ENCODE assay signal across 1 cellular context in the genomic region with DNA sequence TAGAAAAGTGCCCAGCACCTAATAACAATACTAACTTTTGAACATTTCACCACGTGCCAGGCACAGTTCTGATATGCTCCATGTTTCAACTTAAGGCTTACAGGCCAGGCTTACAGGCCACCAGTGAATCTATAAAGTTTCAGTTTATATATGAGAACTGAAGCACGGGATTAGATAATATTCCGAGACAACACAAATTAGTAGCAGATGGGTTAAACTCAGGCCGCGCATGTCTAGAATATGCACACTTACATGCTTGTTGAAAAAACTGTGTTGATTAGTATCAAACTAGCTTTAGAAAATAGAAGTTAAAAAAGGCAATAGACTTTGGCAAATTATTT.
TF ChIP-seq lines count a peak whose summit lies in the region.

No MANE protein-coding gene starts in this region.

TF ChIP-seq in endothelial cell of umbilical vein, 7 proteins besides CTCF, POLR2A, EP300 and RAD21:
- TF ChIP-seq MAX (IDR thresholded peaks at IDR 0.05; ENCODE audit: insufficient read depth, insufficient read length) (no peak), MYC (IDR thresholded peaks at IDR 0.05; ENCODE audit: low read depth, low read length) (no peak), GATA2 (IDR thresholded peaks at IDR 0.05; ENCODE audit: insufficient read depth, insufficient read length, low read depth, low read length) (no peak), FOS (IDR thresholded peaks at IDR 0.05; ENCODE audit: borderline replicate concordance, insufficient read depth, low read length) (no peak), EZH2 (IDR thresholded peaks at IDR 0.05; ENCODE audit: borderline replicate concordance, low read depth, low read length, severe bottlenecking) (no peak), POLR2AphosphoS5 (IDR thresholded peaks at IDR 0.05; ENCODE audit: insufficient read depth, low read depth, low read length) (no peak), JUN (IDR thresholded peaks at IDR 0.05; ENCODE audit: borderline replicate concordance, insufficient read depth, insufficient read length, low read depth) (no peak)
